ENCODE assay signal across 14 cellular contexts in genomic region chr10:97138777-97139317, GRCh38.
"Had no signal": no experiment of that assay in that cellular context is flagged by ENCODE, and none has a peak within 500 bp of the region (broad histone marks: within the 10 kb centered on the region; RNA-seq: fewer than 3 reads in every experiment).

No MANE protein-coding gene starts in this region.

- H3K79me2 ChIP-seq: hepatocyte had no signal

- H3K36me3 ChIP-seq: thyroid gland, uterus had no signal

- H3K4me2 ChIP-seq: hepatocyte had no signal

- ATAC-seq: naive thymus-derived CD8-positive, alpha-beta T cell had no signal

- H3K27me3 ChIP-seq: thyroid gland, uterus had no signal

- H3K4me1 Mint-ChIP-seq: naive thymus-derived CD8-positive, alpha-beta T cell had no signal

- H3K9me3 ChIP-seq: thyroid gland, uterus had no signal

- H3K4me3 Mint-ChIP-seq: activated naive CD4-positive, alpha-beta T cell treated with anti-CD3 and anti-CD28 coated beads for 36 hours; naive thymus-derived CD8-positive, alpha-beta T cell had no signal

- H3K36me3 Mint-ChIP-seq: naive thymus-derived CD8-positive, alpha-beta T cell had no signal

- H3K27ac Mint-ChIP-seq: activated naive CD4-positive, alpha-beta T cell treated with anti-CD3 and anti-CD28 coated beads for 36 hours had no signal

- H3K4me3 ChIP-seq: coronary artery, hepatocyte, lung, skin epidermis, thyroid gland, uterus had no signal

- FAIRE-seq: astrocyte, frontal cortex had no signal

- H2AFZ ChIP-seq: hepatocyte had no signal

- H3K27ac ChIP-seq: coronary artery, skin epidermis, thyroid gland, uterus had no signal

- H3K4me1 ChIP-seq: thyroid gland, uterus had no signal

- H3K9me3 Mint-ChIP-seq: activated naive CD4-positive, alpha-beta T cell treated with anti-CD3 and anti-CD28 coated beads for 36 hours; naive thymus-derived CD8-positive, alpha-beta T cell had no signal

- DNase-seq: activated CD4-positive, alpha-beta T cell treated with anti-CD3 and anti-CD28 coated beads for 48 hours; activated naive CD4-positive, alpha-beta T cell treated with anti-CD3 and anti-CD28 coated beads for 36 hours; caudate nucleus; effector CD8-positive, alpha-beta T cell; naive thymus-derived CD8-positive, alpha-beta T cell; occipital lobe; uterus had no signal
